In genomic region chr15:28885289-28885629, GRCh38 we compare ENCODE assay signal across 9 cellular contexts. TPM values are rescaled to one million over a fixed set of nuclear protein-coding genes. Genes with fewer than 3 reads are reported as not detected.
DNase-seq lines count a peak whose midpoint lies in the region; ATAC-seq lines count a peak whose summit lies in the region.
"Had no signal": no experiment of that assay in that cellular context is flagged by ENCODE, and none has a peak within 500 bp of the region (broad histone marks: within the 10 kb centered on the region; RNA-seq: fewer than 3 reads in every experiment).

No MANE protein-coding gene starts in this region.

- H3K9me3 Mint-ChIP-seq in activated CD4-positive, alpha-beta T cell treated with anti-CD3 and anti-CD28 coated beads, Interleukin-2, amount 10 ng/mL, durations not matched to agents 7 days and 5 days = no peaks in the 10 kb centered on the region
- H3K9me3 Mint-ChIP-seq in activated naive CD8-positive, alpha-beta T cell treated with anti-CD3 and anti-CD28 coated beads for 36 hours = no peaks in the 10 kb centered on the region

- POLR2A ChIA-PET in activated CD4-positive, alpha-beta T cell treated with anti-CD3 and anti-CD28 coated beads, Interleukin-2, amount 10 ng/mL, durations not matched to agents 7 days and 5 days (lab: Charles Lee) = no interaction called here

- CTCF ChIA-PET in activated CD4-positive, alpha-beta T cell treated with anti-CD3 and anti-CD28 coated beads, Interleukin-2, amount 10 ng/mL, durations not matched to agents 7 days and 5 days (lab: Charles Lee) = no interaction called here

- peaks cover 39% of the 10 kb centered on the region for H3K27me3 ChIP-seq in iPS-20b (ENCODE audit: insufficient read depth, low read length)

- no peak overlapping the region for H3K27ac Mint-ChIP-seq in activated CD4-positive, alpha-beta T cell treated with anti-CD3 and anti-CD28 coated beads, Interleukin-2, amount 10 ng/mL, durations not matched to agents 7 days and 5 days
- H3K27ac Mint-ChIP-seq in activated naive CD8-positive, alpha-beta T cell treated with anti-CD3 and anti-CD28 coated beads for 36 hours = peak overlapping the region; percentile 29

- H3K9me3 ChIP-seq in iPS-20b (ENCODE audit: insufficient read depth, low read depth, low read length) = no peaks in the 10 kb centered on the region

- H3K4me3 Mint-ChIP-seq in activated CD4-positive, alpha-beta T cell treated with anti-CD3 and anti-CD28 coated beads, Interleukin-2, amount 10 ng/mL, durations not matched to agents 7 days and 5 days = peak overlapping the region; percentile 62
- peak overlapping the region; percentile 74 for H3K4me3 Mint-ChIP-seq in activated naive CD8-positive, alpha-beta T cell treated with anti-CD3 and anti-CD28 coated beads for 36 hours

- H3K36me3 Mint-ChIP-seq in activated CD4-positive, alpha-beta T cell treated with anti-CD3 and anti-CD28 coated beads, Interleukin-2, amount 10 ng/mL, durations not matched to agents 7 days and 5 days (ENCODE audit: low read depth) = peaks cover 6% of the 10 kb centered on the region
- H3K36me3 Mint-ChIP-seq in activated naive CD8-positive, alpha-beta T cell treated with anti-CD3 and anti-CD28 coated beads for 36 hours = peaks cover 6% of the 10 kb centered on the region

- H3K36me3 ChIP-seq in iPS-20b (ENCODE audit: insufficient read depth, low read depth, low read length) = no peaks in the 10 kb centered on the region

- no peak overlapping the region for H3K27ac ChIP-seq in iPS-20b (ENCODE audit: low read length)

- H3K4me1 ChIP-seq in iPS-20b (ENCODE audit: insufficient read depth, low read length) = no peaks in the 10 kb centered on the region

- H3K4me1 Mint-ChIP-seq in activated CD4-positive, alpha-beta T cell treated with anti-CD3 and anti-CD28 coated beads, Interleukin-2, amount 10 ng/mL, durations not matched to agents 7 days and 5 days = peaks cover 29% of the 10 kb centered on the region
- peaks cover 39% of the 10 kb centered on the region for H3K4me1 Mint-ChIP-seq in activated naive CD8-positive, alpha-beta T cell treated with anti-CD3 and anti-CD28 coated beads for 36 hours

- ATAC-seq in GM18520 (IDR thresholded peaks at IDR 0.05; ENCODE audit: unreplicated experiment) = no peak

- DNase-seq in activated CD4-positive, alpha-beta T cell treated with anti-CD3 and anti-CD28 coated beads, Interleukin-2, amount 10 ng/mL, durations not matched to agents 7 days and 5 days = no peak
- no peak for DNase-seq in activated CD4-positive, alpha-beta T cell treated with anti-CD3 and anti-CD28 coated beads, Interleukin-2, amount 50 U/mL, for 48 hours
- DNase-seq in activated naive CD8-positive, alpha-beta T cell treated with anti-CD3 and anti-CD28 coated beads for 36 hours = no peak
- DNase-seq in superior temporal gyrus (ENCODE audit: extremely low spot score) = peak; percentile 7
- DNase-seq in NCI-H345 treated with DMSO at 0.1 percent for 48 hours (lab: John Stamatoyannopoulos, UW; ENCODE audit: unreplicated experiment) = no peak
- no peak for DNase-seq in RKO (ENCODE audit: low spot score)
- DNase-seq: AML-193 had no signal

- H3K27me3 Mint-ChIP-seq in activated CD4-positive, alpha-beta T cell treated with anti-CD3 and anti-CD28 coated beads, Interleukin-2, amount 10 ng/mL, durations not matched to agents 7 days and 5 days = peaks cover 18% of the 10 kb centered on the region
- H3K27me3 Mint-ChIP-seq in activated naive CD8-positive, alpha-beta T cell treated with anti-CD3 and anti-CD28 coated beads for 36 hours = no peaks in the 10 kb centered on the region

- H3K9ac ChIP-seq in iPS-20b (ENCODE audit: low read depth, low read length) = peak overlapping the region; percentile 32; the same call in 1 of the 2 replicates

- H3K4me3 ChIP-seq in iPS-20b (ENCODE audit: low read length) = peak overlapping the region; percentile 58; the same call in 1 of the 2 replicates

RNA-seq across cellular contexts. Expression of gene APBA2, which starts 0.5 kb away (rescaled TPM):
- 10 to 100 TPM; 19.2 to 21.2 TPM for total RNA-seq in activated CD4-positive, alpha-beta T cell treated with anti-CD3 and anti-CD28 coated beads, Interleukin-2, amount 10 ng/mL, durations not matched to agents 7 days and 5 days
- total RNA-seq in activated naive CD8-positive, alpha-beta T cell treated with anti-CD3 and anti-CD28 coated beads for 36 hours = 10 to 100 TPM; 29.2 to 34.1 TPM

RNA-seq across cellular contexts. Expression of gene GOLGA6L7, which starts 36.8 kb away (rescaled TPM):
- total RNA-seq in activated CD4-positive, alpha-beta T cell treated with anti-CD3 and anti-CD28 coated beads, Interleukin-2, amount 10 ng/mL, durations not matched to agents 7 days and 5 days = not detected
- total RNA-seq in activated naive CD8-positive, alpha-beta T cell treated with anti-CD3 and anti-CD28 coated beads for 36 hours = not detected
